7 cellular contexts compared by ENCODE assay signal in genomic region chr9:74373348-74373747, GRCh38.
"Had no signal": no experiment of that assay in that cellular context is flagged by ENCODE, and none has a peak within 500 bp of the region (broad histone marks: within the 10 kb centered on the region; RNA-seq: fewer than 3 reads in every experiment).

No MANE protein-coding gene starts in this region.

- H3K4me3 Mint-ChIP-seq: IgD-negative memory B cell had no signal

- H3K27ac Mint-ChIP-seq: IgD-negative memory B cell had no signal

- H3K4me1 Mint-ChIP-seq: IgD-negative memory B cell had no signal

- H3K27ac ChIP-seq: HL-60, KMS-11 had no signal

- ATAC-seq: HepG2 had no signal

- DNase-seq: GOT3, H7, HCEC 1CT had no signal

- H3K27me3 Mint-ChIP-seq: IgD-negative memory B cell had no signal

- H3K36me3 Mint-ChIP-seq: IgD-negative memory B cell had no signal

- H3K4me2 ChIP-seq: KMS-11 had no signal

- H3K9me3 Mint-ChIP-seq: IgD-negative memory B cell had no signal

- H3K9ac ChIP-seq: KMS-11 had no signal
